In genomic region chr7:75050501-75050900, GRCh38 we compare ENCODE assay signal across 23 cellular contexts. TPM values are rescaled to one million over a fixed set of nuclear protein-coding genes. Genes with fewer than 3 reads are reported as not detected.
DNase-seq lines count a peak whose midpoint lies in the region; ATAC-seq and TF ChIP-seq lines count a peak whose summit lies in the region.
"Had no signal": no experiment of that assay in that cellular context is flagged by ENCODE, and none has a peak within 500 bp of the region (broad histone marks: within the 10 kb centered on the region; RNA-seq: fewer than 3 reads in every experiment).

No MANE protein-coding gene starts in this region.

- H3K9me3 ChIP-seq in HEK293 (ENCODE audit: control insufficient read depth, insufficient read depth, low read depth, low read length) (no peaks in the 10 kb centered on the region), psoas muscle (no peaks in the 10 kb centered on the region)
- H3K9me3 ChIP-seq: BE2C, MG63 had no signal

- H3K4me1 ChIP-seq in HEK293 (ENCODE audit: control insufficient read depth, insufficient read depth, low read length) = no peaks in the 10 kb centered on the region
- peaks cover 24% of the 10 kb centered on the region for H3K4me1 ChIP-seq in psoas muscle
- H3K4me1 ChIP-seq: BE2C had no signal

- in situ Hi-C loops in Caki2 (cut with HindIII; ENCODE audit: low pct_unique_long_range_greater_than_20kb, low sequenced_read_pairs) = no loop called here

- no peak overlapping the region for H3K4me3 Mint-ChIP-seq in chondrocyte (ENCODE audit: unreplicated experiment)
- H3K4me3 Mint-ChIP-seq: CD14-positive monocyte; CD8-positive, alpha-beta memory T cell had no signal

- TF ChIP-seq CTCF in HEK293 (tag by site-specific recombination; IDR thresholded peaks at IDR 0.05) = no peak
- no peak for TF ChIP-seq CTCF in chondrocyte (IDR thresholded peaks at IDR 0.05)
- no peak for TF ChIP-seq CTCF in psoas muscle (IDR thresholded peaks at IDR 0.05)

- peak; percentile 48 for DNase-seq in Caki2 (ENCODE audit: low read depth)
- DNase-seq in chondrocyte (ENCODE audit: low spot score) = no peak
- no peak for DNase-seq in psoas muscle
- DNase-seq: BE2C; Calu3; CD8-positive, alpha-beta memory T cell; KBM-7; MG63; NCI-H1105 treated with DMSO at 0.1 percent for 48 hours; NCI-H146; NCI-H1930; NCI-H2107; NCI-H226; NCI-H510A; NCI-H69; RPMI8226; SHP77 treated with DMSO at 0.1 percent for 48 hours had no signal

- H3K27ac Mint-ChIP-seq in chondrocyte (ENCODE audit: unreplicated experiment) = peak overlapping the region; percentile 5
- H3K27ac Mint-ChIP-seq: CD14-positive monocyte; CD8-positive, alpha-beta memory T cell had no signal

- H3K27me3 ChIP-seq in psoas muscle (ENCODE audit: insufficient read depth in 3 of 3, low read length in 2 of 3) = no peaks in the 10 kb centered on the region
- H3K27me3 ChIP-seq: BE2C, MG63 had no signal

- 89 to 90% (median 90%) methylated on average over 12 of the region's 12 CpGs for WGBS in psoas muscle, 3 donors

- no peak overlapping the region for H3K27ac ChIP-seq in HEK293 (ENCODE audit: extremely low read depth, low read depth, low read length)
- H3K27ac ChIP-seq in psoas muscle = peak overlapping the region; percentile 39

- no peaks in the 10 kb centered on the region for H3K27me3 Mint-ChIP-seq in chondrocyte (ENCODE audit: low read depth)
- H3K27me3 Mint-ChIP-seq: CD8-positive, alpha-beta memory T cell had no signal

- ATAC-seq in psoas muscle (no peak), GM18909 (IDR thresholded peaks at IDR 0.05; ENCODE audit: poor library complexity, unreplicated experiment) (no peak), GM21717 (IDR thresholded peaks at IDR 0.05; ENCODE audit: unreplicated experiment) (no peak), GM19328 (IDR thresholded peaks at IDR 0.05; ENCODE audit: unreplicated experiment) (no peak)
- ATAC-seq: HCT116 had no signal

- CTCF ChIA-PET in HEK293 (lab: Yijun Ruan, JAX) = interaction anchor here (0.6 kb wide), 1 partner anchor 412 kb away, joined by 3 read pairs; no protein-coding TSS in a partner anchor

- peaks cover 39% of the 10 kb centered on the region for H3K4me1 Mint-ChIP-seq in chondrocyte (ENCODE audit: low read depth)
- H3K4me1 Mint-ChIP-seq: CD14-positive monocyte; CD8-positive, alpha-beta memory T cell had no signal

- peaks cover 13 to 58% of the 10 kb centered on the region in 2 experiments; a peak in 2 of 3 replicates for H3K36me3 ChIP-seq in HEK293 (ENCODE audit: control insufficient read depth in 2 of 2, insufficient read depth in 1 of 2, low read length in 2 of 2)
- peaks cover 2 to 64% of the 10 kb centered on the region in 2 donors for H3K36me3 ChIP-seq in psoas muscle (ENCODE audit: insufficient read depth in 1 of 2, low read depth in 1 of 2)

- H3K36me3 Mint-ChIP-seq in chondrocyte (ENCODE audit: low read depth) = peaks cover 22% of the 10 kb centered on the region

- no peaks in the 10 kb centered on the region for H3K9me3 Mint-ChIP-seq in chondrocyte (ENCODE audit: low read depth)
- H3K9me3 Mint-ChIP-seq: CD14-positive monocyte; CD8-positive, alpha-beta memory T cell had no signal

- intact Hi-C loops in psoas muscle (cut with DNase I) = no loop called here

- POLR2A ChIA-PET in HEK293 (lab: Yijun Ruan, JAX) = no interaction called here

- no peak overlapping the region for H3K4me3 ChIP-seq in HEK293 (ENCODE audit: low read depth, low read length)
- H3K4me3 ChIP-seq in psoas muscle = no peak overlapping the region
- H3K4me3 ChIP-seq: MG63 had no signal

TF ChIP-seq in HEK293, 187 proteins besides CTCF, POLR2A, EP300 and RAD21:
- TF ChIP-seq ZNF707 (tag by site-specific recombination; IDR thresholded peaks at IDR 0.05) = no peak
- 0 out of 2 replicates have a peak, but pooled peaks have one; percentile 21 for TF ChIP-seq PRDM4 (tag by site-specific recombination; IDR thresholded peaks at IDR 0.05)

RNA-seq across cellular contexts. Expression of gene RCC1L, which starts 23.1 kb away (rescaled TPM):
- total RNA-seq in Caki2 (2014; rRNA removed; shearing (Covaris generic); ENCODE audit: low replicate concordance) = 61.4 and 83.3 TPM in 2 replicates
- total RNA-seq in chondrocyte (33.0 to 43.4 TPM (median 33.7 TPM) in 3 replicates), psoas muscle (10 to 100 TPM; 67.7 to 77.1 (median 72.1) TPM)
- polyA plus RNA-seq in psoas muscle = 100 to 1,000 TPM in 1 of 3 donors, 10 to 100 TPM in 2; 52.3 to 123 (median 70.2) TPM

RNA-seq across cellular contexts. Expression of gene GTF2IRD2B, which starts 41.9 kb away (rescaled TPM):
- total RNA-seq in Caki2 (2014; rRNA removed; shearing (Covaris generic); ENCODE audit: low replicate concordance) = 19.4 and 49.3 TPM in 2 replicates
- 17.8 to 21.9 TPM (median 19.6 TPM) in 3 replicates for total RNA-seq in chondrocyte
- total RNA-seq in psoas muscle = 10 to 100 TPM; 26.7 to 50.1 (median 38.6) TPM
- polyA plus RNA-seq in psoas muscle = 10 to 100 TPM; 11.1 to 16.2 (median 14.4) TPM
